13 cellular contexts compared by ENCODE assay signal in genomic region chr3:195715583-195716266, GRCh38. TPM values are rescaled to one million over a fixed set of nuclear protein-coding genes. Genes with fewer than 3 reads are reported as not detected.
A peak's percentile ranks its signal among the peaks of the same experiment; 100 is the strongest.
DNase-seq lines count a peak whose midpoint lies in the region; ATAC-seq, FAIRE-seq and TF ChIP-seq lines count a peak whose summit lies in the region.
"Had no signal": no experiment of that assay in that cellular context is flagged by ENCODE, and none has a peak within 500 bp of the region (broad histone marks: within the 10 kb centered on the region; RNA-seq: fewer than 3 reads in every experiment).

No MANE protein-coding gene starts in this region.

- ATAC-seq in A549 (peak; percentile 11 to 33; a peak in 3 of 6 replicates), psoas muscle (peak; percentile 76 to 86 (median 80))
- ATAC-seq: GM23338 had no signal

- TF ChIP-seq RAD21 in A549 (conservative IDR thresholded peaks at IDR 0.05 in 1 of 2, IDR thresholded peaks at IDR 0.05 in 1 of 2): no peak

- intact Hi-C loops in psoas muscle (cut with DNase I): no loop called here
- intact Hi-C loops in posterior vena cava (cut with DNase I): no loop called here

- H3K27me3 ChIP-seq in bronchial epithelial cell (ENCODE audit: control insufficient read depth, insufficient read depth, low read length) (peaks cover 14% of the 10 kb centered on the region), psoas muscle (ENCODE audit: insufficient read depth in 3 of 3, low read length in 2 of 3) (no peaks in the 10 kb centered on the region)

- CTCF ChIA-PET in A549 (lab: Yijun Ruan, JAX): interaction anchor here (1.3 to 5.3 kb wide), 5 partner anchors 8 to 134 kb away, joined by 3 to 33 read pairs (median 4); no protein-coding TSS in a partner anchor

- no peak for TF ChIP-seq POLR2A in A549 (IDR thresholded peaks at IDR 0.05; ENCODE audit: low read length)

- FAIRE-seq in A549 (lab: Jason Lieb, UNC) (no peak), bronchial epithelial cell (lab: Jason Lieb, UNC) (no peak)

- no peak for TF ChIP-seq CTCF in A549 (IDR thresholded peaks at IDR 0.05)
- no peak for TF ChIP-seq CTCF in bronchial epithelial cell (IDR thresholded peaks at IDR 0.05; ENCODE audit: insufficient read depth, low read length, severe bottlenecking)
- no peak for TF ChIP-seq CTCF in psoas muscle (IDR thresholded peaks at IDR 0.05)
- TF ChIP-seq CTCF in coronary artery (IDR thresholded peaks at IDR 0.05): no peak

- 65% methylated on average over 14 of the region's 14 CpGs for WGBS in A549 (ENCODE audit: missing lambda C conversion rate)
- 80 to 83% (median 82%) methylated on average over 14 of the region's 14 CpGs for WGBS in psoas muscle, 3 donors

- H3K27ac ChIP-seq in A549 (peak overlapping the region; percentile 58 to 65), psoas muscle (peak overlapping the region; percentile 58), coronary artery (no peak overlapping the region)
- H3K27ac ChIP-seq: SJSA1 had no signal

- peak overlapping the region; percentile 66 for H3K4me2 ChIP-seq in A549
- H3K4me2 ChIP-seq: GM23338 had no signal

- H3K4me3 ChIP-seq in A549 (no peak overlapping the region), bronchial epithelial cell (ENCODE audit: low read depth, low read length) (no peak overlapping the region), psoas muscle (no peak overlapping the region), coronary artery (no peak overlapping the region)
- H3K4me3 ChIP-seq: GM23338, SJSA1 had no signal

- H3K9me3 ChIP-seq in A549 (no peaks in the 10 kb centered on the region), psoas muscle (no peaks in the 10 kb centered on the region)
- H3K9me3 ChIP-seq: SJSA1 had no signal

- DNase-seq in A549 (ENCODE audit: low read depth in 1 of 2, low spot score in 1 of 2) (peak in 1 of 2 experiments; percentile 79), HPDE6-E6E7 (ENCODE audit: extremely low spot score) (peak; percentile 80), bronchial epithelial cell (ENCODE audit: low read depth) (peak; percentile 77), psoas muscle (no peak), posterior vena cava (ENCODE audit: low spot score) (no peak), SIG-M5 treated with dmso at 0.1 percent for 504 hours (lab: John Stamatoyannopoulos, UW; ENCODE audit: unreplicated experiment) (no peak), coronary artery (ENCODE audit: low spot score) (no peak), NCI-H1092 (lab: John Stamatoyannopoulos, UW) (no peak)
- DNase-seq: activated CD8-positive, alpha-beta memory T cell treated with anti-CD3 and anti-CD28 coated beads, Interleukin-2, amount 50 U/mL, for 4 hours; NCI-H2029; occipital lobe had no signal

- TF ChIP-seq EP300 in A549 (IDR thresholded peaks at IDR 0.05): peak in 1 of 2 experiments; percentile 44; a peak in 2 of 5 replicates

- H3K4me1 ChIP-seq in A549 (peaks cover 36% of the 10 kb centered on the region), psoas muscle (peaks cover 11% of the 10 kb centered on the region)
- H3K4me1 ChIP-seq: SJSA1 had no signal

- H3K36me3 ChIP-seq in bronchial epithelial cell (ENCODE audit: control insufficient read depth, insufficient read depth, low read length) (no peaks in the 10 kb centered on the region), psoas muscle (ENCODE audit: insufficient read depth in 1 of 2, low read depth in 1 of 2) (peaks cover 0 to 28% of the 10 kb centered on the region in 2 donors)
- H3K36me3 ChIP-seq: SJSA1 had no signal

- POLR2A ChIA-PET in A549 (lab: Yijun Ruan, JAX): interaction anchor here (0.9 kb wide), 1 partner anchor 12 kb away, joined by 4 read pairs; no protein-coding TSS in a partner anchor

TF ChIP-seq in A549, 52 proteins besides CTCF, POLR2A, EP300 and RAD21:
- TF ChIP-seq CBX8 (IDR thresholded peaks at IDR 0.05) (no peak), RARB (CRISPR knock-in tag; IDR thresholded peaks at IDR 0.05) (peak; percentile 72; the same call in 1 of the 2 replicates), BCL3 (IDR thresholded peaks at IDR 0.05) (no peak), HES2 (IDR thresholded peaks at IDR 0.05) (peak; percentile 38; the same call in 1 of the 2 replicates), ZNF302 (CRISPR knock-in tag; IDR thresholded peaks at IDR 0.05) (no peak), JUN (IDR thresholded peaks at IDR 0.05) (peak; percentile 43 to 58; a peak in 3 of 5 replicates), HOXB13 (CRISPR knock-in tag; IDR thresholded peaks at IDR 0.05; ENCODE audit: low read depth) (no peak), BHLHE40 (IDR thresholded peaks at IDR 0.05; ENCODE audit: low read depth, low read length) (peak; percentile 44; the same call in 1 of the 2 replicates), USF2 (IDR thresholded peaks at IDR 0.05) (peak; percentile 66), HMGXB4 (CRISPR knock-in tag; IDR thresholded peaks at IDR 0.05; ENCODE audit: borderline replicate concordance) (no peak), FOSL2 (IDR thresholded peaks at IDR 0.05) (peak; percentile 96), FOSL2 (CRISPR knock-in tag; IDR thresholded peaks at IDR 0.05) (peak; percentile 97), ZSCAN20 (CRISPR knock-in tag; IDR thresholded peaks at IDR 0.05) (no peak), KDM1A (IDR thresholded peaks at IDR 0.05; ENCODE audit: low read depth) (no peak), JUNB (IDR thresholded peaks at IDR 0.05) (peak; percentile 89), CEBPB (IDR thresholded peaks at IDR 0.05) (peak in 1 of 2 experiments; percentile 54; a peak in 2 of 4 replicates), HEYL (CRISPR knock-in tag; IDR thresholded peaks at IDR 0.05) (no peak)

RNA-seq across cellular contexts. Expression of gene MUC20, which starts 5.1 kb away (rescaled TPM):
- polyA plus RNA-seq in A549 (2011; rRNA removed) (0.44 and 0.65 TPM in 2 replicates), A549 (2017; fragmentation: RNase III; extraction: RNeasy Plus Mini Kit Qiagen cat#74134 plus additional on column Dnase treatment) (0.76 to 0.95 TPM (median 0.87 TPM) in 3 replicates), psoas muscle (1 to 10 TPM; 1.3 to 2.1 (median 1.4) TPM)
- 0.21 and 0.26 TPM in 2 replicates for polyA plus RNA-seq in A549 (2012; cell fraction: cytosol; rRNA removed)
- 2.3 and 3.2 TPM in 2 replicates for polyA plus RNA-seq in A549 (2012; cell fraction: nucleus; rRNA removed)
- 0.54 and 0.58 TPM in 2 replicates for polyA minus RNA-seq in A549 (2011; rRNA and poly(A)+ RNA removed)
- total RNA-seq in bronchial epithelial cell (1.6 and 6.8 TPM in 2 replicates), psoas muscle (1 to 10 TPM; 1.4 to 3.9 (median 1.6) TPM), posterior vena cava (1 to 10 TPM; 3.8 to 9.4 TPM)
- total RNA-seq: GM23338, SJSA1 had no signal

Comparison
In these comparisons a context has a peak if more than half of its experiments do, and no peak if none do; other contexts are left out.
1. DNase-seq: peak in HPDE6-E6E7 (single experiment) and bronchial epithelial cell (single experiment); none in psoas muscle (0 of 2), posterior vena cava (single experiment), SIG-M5 treated with dmso at 0.1 percent for 504 hours (single experiment), coronary artery (single experiment) and NCI-H1092 (single experiment).
2. H3K27ac ChIP-seq: peak in A549 (2 of 2) and psoas muscle (single experiment); none in coronary artery (0 of 2).